Comparison of ENCODE assay signal across 1 cellular context in the genomic region with DNA sequence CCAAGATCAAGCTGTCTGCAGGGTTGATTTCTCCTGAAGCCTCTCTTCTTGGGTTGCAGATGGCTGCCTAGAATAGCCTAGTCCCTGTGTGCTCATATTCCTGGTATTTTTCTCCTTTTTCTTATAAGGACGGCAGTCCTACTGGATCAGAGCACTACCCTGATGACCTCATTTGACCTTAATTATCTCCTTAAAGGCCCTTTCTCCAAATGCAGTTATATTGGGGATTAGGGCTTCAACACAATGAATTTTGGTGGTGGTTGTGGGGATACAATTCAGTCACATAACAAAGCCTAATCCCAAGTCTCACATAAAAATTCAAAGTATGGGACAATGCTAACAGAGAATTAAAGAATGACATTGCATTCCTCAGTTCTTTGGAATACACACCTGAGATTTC.
TF ChIP-seq lines count a peak whose summit lies in the region.

No MANE protein-coding gene starts in this region.

TF ChIP-seq in H1, 55 proteins besides CTCF, POLR2A, EP300 and RAD21 (continued from another document):
- TF ChIP-seq SUZ12 (IDR thresholded peaks at IDR 0.05; ENCODE audit: low read length) (no peak), TAF1 (IDR thresholded peaks at IDR 0.05; ENCODE audit: low read depth, low read length) (no peak), GABPA (IDR thresholded peaks at IDR 0.05; ENCODE audit: borderline replicate concordance, insufficient read depth, low read length) (no peak), KDM4A (IDR thresholded peaks at IDR 0.05; ENCODE audit: low read depth, low read length, severe bottlenecking) (no peak), SIN3A (conservative IDR thresholded peaks at IDR 0.05 in 1 of 2, IDR thresholded peaks at IDR 0.05 in 1 of 2; ENCODE audit: low read depth in 1 of 2, low read length in 2 of 2) (no peak), EZH2 (IDR thresholded peaks at IDR 0.05; ENCODE audit: low read depth, low read length, severe bottlenecking) (no peak), CEBPB (IDR thresholded peaks at IDR 0.05; ENCODE audit: low read depth, low read length) (no peak), POLR2AphosphoS5 (IDR thresholded peaks at IDR 0.05; ENCODE audit: low read depth, low read length) (no peak), CBX5 (IDR thresholded peaks at IDR 0.05; ENCODE audit: low read depth, low read length) (no peak), TCF12 (IDR thresholded peaks at IDR 0.05; ENCODE audit: low read depth, low read length) (no peak), KDM1A (IDR thresholded peaks at IDR 0.05; ENCODE audit: borderline replicate concordance, low read length) (no peak), JUND (IDR thresholded peaks at IDR 0.05; ENCODE audit: low read length) (no peak), TAF7 (optimal IDR thresholded peaks at IDR 0.05; ENCODE audit: borderline replicate concordance, low read depth, low read length) (no peak), SIRT6 (IDR thresholded peaks at IDR 0.05; ENCODE audit: low read length) (no peak), TBP (IDR thresholded peaks at IDR 0.05; ENCODE audit: low read depth, low read length) (no peak), RFX5 (IDR thresholded peaks at IDR 0.05; ENCODE audit: borderline replicate concordance, low read depth, low read length) (no peak)
- TF ChIP-seq, protein P1, sequence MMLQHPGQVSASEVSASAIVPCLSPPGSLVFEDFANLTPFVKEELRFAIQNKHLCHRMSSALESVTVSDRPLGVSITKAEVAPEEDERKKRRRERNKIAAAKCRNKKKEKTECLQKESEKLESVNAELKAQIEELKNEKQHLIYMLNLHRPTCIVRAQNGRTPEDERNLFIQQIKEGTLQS (IDR thresholded peaks at IDR 0.05; ENCODE audit: insufficient read depth, low read depth, low read length): no peak
- TF ChIP-seq, protein P2, sequence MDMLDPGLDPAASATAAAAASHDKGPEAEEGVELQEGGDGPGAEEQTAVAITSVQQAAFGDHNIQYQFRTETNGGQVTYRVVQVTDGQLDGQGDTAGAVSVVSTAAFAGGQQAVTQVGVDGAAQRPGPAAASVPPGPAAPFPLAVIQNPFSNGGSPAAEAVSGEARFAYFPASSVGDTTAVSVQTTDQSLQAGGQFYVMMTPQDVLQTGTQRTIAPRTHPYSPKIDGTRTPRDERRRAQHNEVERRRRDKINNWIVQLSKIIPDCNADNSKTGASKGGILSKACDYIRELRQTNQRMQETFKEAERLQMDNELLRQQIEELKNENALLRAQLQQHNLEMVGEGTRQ (IDR thresholded peaks at IDR 0.05; ENCODE audit: low read length): no peak
